ENCODE assay signal across 17 cellular contexts in the genomic region with DNA sequence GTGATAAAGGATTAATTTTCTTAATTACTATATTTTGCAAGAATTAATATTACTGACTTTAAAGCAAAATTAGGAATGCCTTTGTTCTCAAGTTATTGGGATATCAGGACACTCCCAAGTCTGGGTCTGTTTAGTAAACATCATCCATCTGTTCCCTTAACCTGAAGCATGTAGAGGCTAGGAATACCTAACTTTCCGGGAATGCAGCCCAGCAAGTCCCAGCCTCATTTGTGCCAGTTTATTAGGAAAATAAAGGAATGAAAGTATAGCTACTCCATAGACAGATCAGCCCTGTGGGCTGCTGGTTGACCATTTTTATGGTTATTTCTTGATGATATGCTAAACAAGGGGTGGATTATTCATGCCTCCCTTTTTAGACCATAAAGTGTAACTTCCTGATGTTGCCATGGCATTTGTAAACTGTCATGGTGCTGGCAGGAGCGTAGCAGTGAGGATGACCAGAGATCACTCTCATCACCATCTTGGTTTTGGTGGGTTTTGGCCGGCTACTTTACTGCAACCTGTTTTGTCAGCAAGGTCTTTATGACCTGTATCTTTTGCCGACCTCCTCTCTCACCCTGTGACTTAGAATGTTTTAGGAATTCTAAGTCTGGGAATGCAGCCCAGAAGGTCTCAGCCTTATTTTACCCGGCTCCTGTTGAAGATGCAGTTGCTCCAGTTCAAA.
DNase-seq lines count a peak whose midpoint lies in the region; ATAC-seq, FAIRE-seq and TF ChIP-seq lines count a peak whose summit lies in the region.
"Had no signal": no experiment of that assay in that cellular context is flagged by ENCODE, and none has a peak within 500 bp of the region (broad histone marks: within the 10 kb centered on the region; RNA-seq: fewer than 3 reads in every experiment).

No MANE protein-coding gene starts in this region.

- CTCF ChIA-PET in H1 (lab: Charles Lee; ENCODE audit: partially characterized antibody): interaction anchor here (1.1 kb wide), 1 partner anchor 11 kb away, joined by 3 read pairs; no protein-coding TSS in a partner anchor
- CTCF ChIA-PET in activated naive CD4-positive, alpha-beta T cell treated with anti-CD3 and anti-CD28 coated beads, Interleukin-2, amount 10 ng/mL, durations not matched to agents 7 days and 5 days (lab: Charles Lee): no interaction called here

- no peak overlapping the region for H3K27ac Mint-ChIP-seq in activated naive CD4-positive, alpha-beta T cell treated with anti-CD3 and anti-CD28 coated beads, Interleukin-2, amount 10 ng/mL, durations not matched to agents 7 days and 5 days
- H3K27ac Mint-ChIP-seq: CD4-positive, CD25-positive, alpha-beta regulatory T cell had no signal

- no peak overlapping the region for H3K23ac ChIP-seq in H1 (ENCODE audit: insufficient read length)

- no peak overlapping the region for H2BK12ac ChIP-seq in H1 (ENCODE audit: low read depth, low read length)

- no peak overlapping the region for H3K4me3 Mint-ChIP-seq in activated naive CD4-positive, alpha-beta T cell treated with anti-CD3 and anti-CD28 coated beads, Interleukin-2, amount 10 ng/mL, durations not matched to agents 7 days and 5 days

- H3K79me2 ChIP-seq in H1 (ENCODE audit: control insufficient read depth in 1 of 2, insufficient read depth in 2 of 2, low read length in 2 of 2): no peaks in the 10 kb centered on the region

- H3K36me3 ChIP-seq in H1 (ENCODE audit: control insufficient read depth in 2 of 4, insufficient read depth in 4 of 4, low read length in 3 of 4) (no peaks in the 10 kb centered on the region), left lung (no peaks in the 10 kb centered on the region)

- POLR2A ChIA-PET in H1 (lab: Charles Lee; ENCODE audit: partially characterized antibody): no interaction called here

- peak; percentile 24 for ATAC-seq in left lung
- no peak for ATAC-seq in HG03378 (IDR thresholded peaks at IDR 0.05; ENCODE audit: unreplicated experiment)
- no peak for ATAC-seq in HG03439 (IDR thresholded peaks at IDR 0.05; ENCODE audit: unreplicated experiment)
- ATAC-seq: K562 had no signal

- H3K4me1 ChIP-seq in H1 (replicated peaks in 1 of 4; ENCODE audit: control insufficient read depth in 3 of 4, insufficient read depth in 4 of 4, low read length in 3 of 4) (peaks cover 0 to 8% (median 0%) of the 10 kb centered on the region in 4 experiments; a peak in 1 of 7 replicates), left lung (no peaks in the 10 kb centered on the region)

- no peak overlapping the region for H4K5ac ChIP-seq in H1 (ENCODE audit: insufficient read length, low read depth, low read length)

- H3K27ac ChIP-seq in H1 (ENCODE audit: low read depth, low read length) (no peak overlapping the region), left lung (no peak overlapping the region)
- H3K27ac ChIP-seq: HL-60 had no signal

- no peak overlapping the region for H3K9ac ChIP-seq in H1 (replicated peaks in 1 of 4; ENCODE audit: extremely low read depth in 1 of 4, low read depth in 3 of 4, low read length in 3 of 4)

- in situ Hi-C loops in GM13977 (cut with MboI; ENCODE audit: low pct_unique_long_range_greater_than_20kb, low sequenced_read_pairs, unreplicated experiment): no loop called here

- H3K14ac ChIP-seq in H1 (ENCODE audit: insufficient read length): no peak overlapping the region

- H2BK20ac ChIP-seq in H1 (ENCODE audit: low read length): no peak overlapping the region

- H3K4me1 Mint-ChIP-seq in activated naive CD4-positive, alpha-beta T cell treated with anti-CD3 and anti-CD28 coated beads, Interleukin-2, amount 10 ng/mL, durations not matched to agents 7 days and 5 days: no peaks in the 10 kb centered on the region
- H3K4me1 Mint-ChIP-seq: CD4-positive, CD25-positive, alpha-beta regulatory T cell had no signal

- H2AFZ ChIP-seq in H1 (ENCODE audit: low read length): no peak overlapping the region

- H3K27me3 ChIP-seq in H1 (replicated peaks in 1 of 4; ENCODE audit: control insufficient read depth in 3 of 4, extremely low read depth in 1 of 4, insufficient read depth in 3 of 4, low read length in 3 of 4) (no peaks in the 10 kb centered on the region), left lung (no peaks in the 10 kb centered on the region)

- TF ChIP-seq RAD21 in H1 (IDR thresholded peaks at IDR 0.05 in 1 of 2, conservative IDR thresholded peaks at IDR 0.05 in 1 of 2; ENCODE audit: low read depth in 2 of 2, low read length in 2 of 2): no peak

- H2BK15ac ChIP-seq in H1 (ENCODE audit: low read length): no peak overlapping the region

- TF ChIP-seq POLR2A in H1 (IDR thresholded peaks at IDR 0.05; ENCODE audit: control extremely low read depth in 1 of 2, low read depth in 2 of 2, low read length in 2 of 2): no peak

- peak; percentile 40 for DNase-seq in DMS 273 treated with DMSO at 0.1 percent for 48 hours (lab: John Stamatoyannopoulos, UW)
- peak; percentile 61 for DNase-seq in LNCaP clone FGC (ENCODE audit: low read depth)
- no peak for DNase-seq in H1 (ENCODE audit: low read depth in 1 of 2, low spot score in 2 of 2)
- DNase-seq in left lung: no peak
- DNase-seq in activated naive CD4-positive, alpha-beta T cell treated with anti-CD3 and anti-CD28 coated beads, Interleukin-2, amount 10 ng/mL, durations not matched to agents 7 days and 5 days: no peak
- DNase-seq in GM13977 (ENCODE audit: low spot score): no peak
- DNase-seq: CD4-positive, CD25-positive, alpha-beta regulatory T cell; NCI-H1092 treated with DMSO at 0.1 percent for 48 hours; NCI-H1694 treated with DMSO at 0.1 percent for 48 hours; NCI-H510A; SHP77 treated with DMSO at 0.1 percent for 48 hours had no signal

- H2BK120ac ChIP-seq in H1 (replicated peaks; ENCODE audit: low read depth, low read length): no peak overlapping the region

- peaks cover 1% of the 10 kb centered on the region for H3K9me3 Mint-ChIP-seq in activated naive CD4-positive, alpha-beta T cell treated with anti-CD3 and anti-CD28 coated beads, Interleukin-2, amount 10 ng/mL, durations not matched to agents 7 days and 5 days

- no peak overlapping the region for H3K18ac ChIP-seq in H1 (ENCODE audit: extremely low read depth, low read length)

- H3K27me3 Mint-ChIP-seq in activated naive CD4-positive, alpha-beta T cell treated with anti-CD3 and anti-CD28 coated beads, Interleukin-2, amount 10 ng/mL, durations not matched to agents 7 days and 5 days: no peaks in the 10 kb centered on the region
- H3K27me3 Mint-ChIP-seq: CD4-positive, CD25-positive, alpha-beta regulatory T cell had no signal

- H3K23me2 ChIP-seq in H1 (ENCODE audit: low read depth, low read length): no peaks in the 10 kb centered on the region

- no peak overlapping the region for H3K4me2 ChIP-seq in H1 (ENCODE audit: insufficient read depth in 1 of 2, low read depth in 2 of 2, low read length in 2 of 2)

- no peak for TF ChIP-seq EP300 in H1 (IDR thresholded peaks at IDR 0.05; ENCODE audit: borderline replicate concordance in 1 of 2, low read depth in 2 of 2, low read length in 2 of 2)

- intact Hi-C loops in left lung (cut with DNase I): no loop called here

- no peaks in the 10 kb centered on the region for H4K20me1 ChIP-seq in H1 (replicated peaks in 1 of 2; ENCODE audit: control insufficient read depth in 1 of 2, insufficient read depth in 2 of 2, low read length in 2 of 2)

- H3K36me3 Mint-ChIP-seq in activated naive CD4-positive, alpha-beta T cell treated with anti-CD3 and anti-CD28 coated beads, Interleukin-2, amount 10 ng/mL, durations not matched to agents 7 days and 5 days: no peaks in the 10 kb centered on the region
- H3K36me3 Mint-ChIP-seq: CD4-positive, CD25-positive, alpha-beta regulatory T cell had no signal

- TF ChIP-seq CTCF in LNCaP clone FGC (IDR thresholded peaks at IDR 0.05; ENCODE audit: control insufficient read depth, extremely low read depth, insufficient read depth) (no peak), H1 (IDR thresholded peaks at IDR 0.05; ENCODE audit: control extremely low read depth in 1 of 3, insufficient read depth in 1 of 3, low read depth in 1 of 3, low read length in 3 of 3) (no peak), left lung (IDR thresholded peaks at IDR 0.05) (no peak), GM13977 (IDR thresholded peaks at IDR 0.05; ENCODE audit: extremely low read depth, insufficient read depth, missing control alignments) (no peak)

- H4K8ac ChIP-seq in H1 (ENCODE audit: extremely low read depth, insufficient read depth, low read length): no peak overlapping the region

- no peak for FAIRE-seq in H1 (lab: Jason Lieb, UNC)
- FAIRE-seq: A204.1, K562, RCC 7860 had no signal

- no peak overlapping the region for H3K4ac ChIP-seq in H1 (replicated peaks; ENCODE audit: insufficient read length, low read depth, low read length)

- no peak overlapping the region for H2AK5ac ChIP-seq in H1 (ENCODE audit: low read depth, low read length)

- H2BK5ac ChIP-seq in H1 (ENCODE audit: low read depth, low read length): no peak overlapping the region

- H3K79me1 ChIP-seq in H1 (ENCODE audit: low read depth, low read length): no peaks in the 10 kb centered on the region

- no peak overlapping the region for H3K4me3 ChIP-seq in LNCaP clone FGC (ENCODE audit: low read depth, low read length)
- no peak overlapping the region for H3K4me3 ChIP-seq in H1 (ENCODE audit: extremely low read depth in 1 of 4, insufficient read depth in 2 of 4, low read depth in 3 of 4, low read length in 4 of 4)
- no peak overlapping the region for H3K4me3 ChIP-seq in left lung
- H3K4me3 ChIP-seq: K562 had no signal

- WGBS in H1 (ENCODE audit: extremely low coverage in 1 of 2, insufficient coverage in 1 of 2, insufficient read length in 1 of 2, insufficient replicate concordance in 2 of 2, low coverage in 1 of 2, low lambda C conversion rate in 2 of 2, missing lambda C conversion rate in 1 of 2), 2 experiments: 92% methylated on average over 5 of the region's 5 CpGs; no CpG with 5 or more reads in 1 of the 2 experiments

- H3K9me3 ChIP-seq in H1 (ENCODE audit: insufficient read depth in 2 of 2, low read depth in 1 of 2, low read length in 1 of 2) (no peaks in the 10 kb centered on the region), left lung (no peaks in the 10 kb centered on the region)

- no peak overlapping the region for H3K56ac ChIP-seq in H1 (replicated peaks; ENCODE audit: insufficient read length, low read depth, low read length)

- no peak overlapping the region for H4K91ac ChIP-seq in H1 (replicated peaks; ENCODE audit: insufficient read length, low read length)

TF ChIP-seq in H1, 55 proteins besides CTCF, POLR2A, EP300 and RAD21:
- TF ChIP-seq RFX5 (IDR thresholded peaks at IDR 0.05; ENCODE audit: borderline replicate concordance, low read depth, low read length) (no peak), TEAD4 (IDR thresholded peaks at IDR 0.05; ENCODE audit: low read depth, low read length) (0 out of 2 replicates have a peak, but pooled peaks have one; percentile 14)

Comparison
In these comparisons a context has a peak if more than half of its experiments do, and no peak if none do; other contexts are left out.
1. DNase-seq: peak in DMS 273 treated with DMSO at 0.1 percent for 48 hours (single experiment) and LNCaP clone FGC (single experiment); none in H1 (0 of 2), left lung (0 of 2), activated naive CD4-positive, alpha-beta T cell treated with anti-CD3 and anti-CD28 coated beads, Interleukin-2, amount 10 ng/mL, durations not matched to agents 7 days and 5 days (single experiment) and GM13977 (single experiment).